Comparison of ENCODE assay signal across 13 cellular contexts in genomic region chr19:17113127-17113785, GRCh38. TPM values are rescaled to one million over a fixed set of nuclear protein-coding genes. Genes with fewer than 3 reads are reported as not detected.
DNase-seq lines count a peak whose midpoint lies in the region; ATAC-seq, FAIRE-seq and TF ChIP-seq lines count a peak whose summit lies in the region.
"Had no signal": no experiment of that assay in that cellular context is flagged by ENCODE, and none has a peak within 500 bp of the region (broad histone marks: within the 10 kb centered on the region; RNA-seq: fewer than 3 reads in every experiment).

No MANE protein-coding gene starts in this region.

- H3K36me3 ChIP-seq in mammary epithelial cell (ENCODE audit: insufficient read depth, low read length) (no peaks in the 10 kb centered on the region), K562 (ENCODE audit: control insufficient read depth, insufficient read depth, low read length) (peaks cover 25% of the 10 kb centered on the region; the same call in 2 of the 3 replicates), mucosa of rectum (ENCODE audit: control insufficient read depth in 2 of 2, insufficient read depth in 2 of 2, low read length in 2 of 2) (peaks cover 3 to 12% of the 10 kb centered on the region in 2 donors), tibial artery (peaks cover 0 to 28% (median 14%) of the 10 kb centered on the region in 3 donors), GM23248 (ENCODE audit: low read depth) (no peaks in the 10 kb centered on the region; the same call in 1 of the 2 replicates)

- H3K9me2 ChIP-seq in GM23248 (ENCODE audit: insufficient read depth) = no peaks in the 10 kb centered on the region

- POLR2A ChIA-PET in MCF 10A (lab: Yijun Ruan, JAX) = no interaction called here
- POLR2A ChIA-PET in K562 (lab: Yijun Ruan, JAX) = no interaction called here

- H2AFZ ChIP-seq in mammary epithelial cell (ENCODE audit: low read depth, low read length) = no peak overlapping the region
- H2AFZ ChIP-seq in K562 (ENCODE audit: low read depth, low read length) = no peak overlapping the region
- H2AFZ ChIP-seq in GM23248 = no peak overlapping the region
- H2AFZ ChIP-seq: parathyroid adenoma had no signal

- no peaks in the 10 kb centered on the region for H3K27me3 ChIP-seq in mammary epithelial cell (ENCODE audit: insufficient read depth, low read length)
- no peaks in the 10 kb centered on the region for H3K27me3 ChIP-seq in K562 (ENCODE audit: control insufficient read depth in 2 of 2, insufficient read depth in 2 of 2, low read length in 2 of 2)
- H3K27me3 ChIP-seq in mucosa of rectum (ENCODE audit: control insufficient read depth in 2 of 2, insufficient read depth in 2 of 2, low read length in 2 of 2) = no peaks in the 10 kb centered on the region
- H3K27me3 ChIP-seq in tibial artery = no peaks in the 10 kb centered on the region
- H3K27me3 ChIP-seq in GM23248 (replicated peaks; ENCODE audit: insufficient read depth) = no peaks in the 10 kb centered on the region

- TF ChIP-seq EP300 in K562 (IDR thresholded peaks at IDR 0.05; ENCODE audit: low read length) = no peak

- H3K79me2 ChIP-seq in mammary epithelial cell (ENCODE audit: insufficient read depth, low read length) (peaks cover 80% of the 10 kb centered on the region), K562 (ENCODE audit: control insufficient read depth, insufficient read depth, low read length) (peaks cover 6% of the 10 kb centered on the region; the same call in 2 of the 3 replicates), GM23248 (ENCODE audit: insufficient read depth) (peaks cover 93% of the 10 kb centered on the region)

- FAIRE-seq in K562 (lab: Jason Lieb, UNC) (no peak), D721Med (lab: Jason Lieb, UNC) (no peak)
- FAIRE-seq: urothelium cell line had no signal

- peak overlapping the region; percentile 46 for H3K4me3 Mint-ChIP-seq in MCF 10A (ENCODE audit: unreplicated experiment)

- no peak overlapping the region for H3K27ac Mint-ChIP-seq in MCF 10A (ENCODE audit: low read depth, unreplicated experiment)

- 88% methylated on average over 8 of the region's 17 CpGs for WGBS in mammary epithelial cell (ENCODE audit: low coverage, missing lambda C conversion rate)
- 92% methylated on average over 10 of the region's 17 CpGs for WGBS in K562 (ENCODE audit: insufficient coverage, low coverage, missing lambda C conversion rate)
- WGBS in GM23248 (ENCODE audit: low coverage in 1 of 2, low lambda C conversion rate in 2 of 2, missing lambda C conversion rate in 2 of 2), 2 experiments = 95 to 97% methylated on average over 17 of the region's 17 CpGs

- dilution Hi-C loops in mammary epithelial cell (cut with HindIII; ENCODE audit: low sequenced_read_pairs) = loop anchor here (5.0 to 10.0 kb wide), 2 partner anchors 69 to 192 kb away; partner anchors contain the start of genes ABHD8, DDA1 and MRPL34

- peaks cover 26% of the 10 kb centered on the region for H3F3A ChIP-seq in GM23248 (ENCODE audit: insufficient read depth)

- no peak for TF ChIP-seq RAD21 in K562 (CRISPR knock-in tag; conservative IDR thresholded peaks at IDR 0.05 in 1 of 2, IDR thresholded peaks at IDR 0.05 in 1 of 2)

- H3K9me1 ChIP-seq in K562 (ENCODE audit: control insufficient read depth, insufficient read depth, low read length) = no peaks in the 10 kb centered on the region

- H3K4me2 ChIP-seq in mammary epithelial cell (ENCODE audit: insufficient read depth, low read depth, low read length) (no peak overlapping the region), K562 (ENCODE audit: insufficient read depth, low read length) (no peak overlapping the region), GM23248 (ENCODE audit: unreplicated experiment) (no peak overlapping the region)

- H3K27me3 Mint-ChIP-seq in MCF 10A (ENCODE audit: insufficient read depth, unreplicated experiment) = no peaks in the 10 kb centered on the region

- CTCF ChIA-PET in MCF 10A (lab: Yijun Ruan, JAX) (no interaction called here), mammary epithelial cell (lab: Charles Lee; ENCODE audit: low non-redundant PET) (no interaction called here), K562 (lab: Yijun Ruan, JAX; ENCODE audit: low intra/inter-chr PET ratio) (no interaction called here)

- BruUV-seq in MCF 10A (replicated peaks; lab: Mats Ljungman, UMichigan) = no TSS peak
- no TSS peak for BruUV-seq in mammary epithelial cell (replicated peaks; lab: Mats Ljungman, UMichigan)
- BruUV-seq in K562 (replicated peaks; lab: Mats Ljungman, UMichigan) = no TSS peak

- TF ChIP-seq CTCF in MCF 10A (IDR thresholded peaks at IDR 0.05; ENCODE audit: unreplicated experiment) (no peak), mammary epithelial cell (conservative IDR thresholded peaks at IDR 0.05 in 1 of 2, IDR thresholded peaks at IDR 0.05 in 1 of 2; ENCODE audit: extremely low read depth in 1 of 2, insufficient read depth in 1 of 2, low read depth in 1 of 2, low read length in 2 of 2) (no peak), K562 (IDR thresholded peaks at IDR 0.05 in 2 of 3, conservative IDR thresholded peaks at IDR 0.05 in 1 of 3; ENCODE audit: insufficient read depth in 2 of 3, low read depth in 1 of 3, low read length in 3 of 3) (no peak), tibial artery (IDR thresholded peaks at IDR 0.05) (no peak), D721Med (IDR thresholded peaks at IDR 0.05; ENCODE audit: insufficient read depth, missing control alignments) (no peak)

- ATAC-seq in K562 = no peak

- H3K36me3 Mint-ChIP-seq in MCF 10A (ENCODE audit: insufficient read depth, unreplicated experiment) = peaks cover 13% of the 10 kb centered on the region

- no peaks in the 10 kb centered on the region for H4K20me1 ChIP-seq in mammary epithelial cell (ENCODE audit: insufficient read depth, low read length)
- peaks cover 8% of the 10 kb centered on the region; the same call in 1 of the 2 replicates for H4K20me1 ChIP-seq in K562 (replicated peaks; ENCODE audit: control insufficient read depth, insufficient read depth, low read length)
- H4K20me1 ChIP-seq in GM23248 (ENCODE audit: insufficient read depth) = no peaks in the 10 kb centered on the region

- in situ Hi-C loops in mammary epithelial cell (cut with MboI; ENCODE audit: low sequenced_read_pairs in 2 of 2) = no loop called here
- in situ Hi-C loops in K562 (cut with MboI) = no loop called here
- in situ Hi-C loops in GM23248 (cut with MboI) = no loop called here

- intact Hi-C loops in MCF 10A (cut with micrococcal nuclease) (no loop called here), mammary epithelial cell (cut with micrococcal nuclease) (no loop called here), K562 (cut with micrococcal nuclease) (no loop called here), tibial artery (cut with DNase I; ENCODE audit: low total_unique reads) (no loop called here)

- no peak overlapping the region for H3K9ac ChIP-seq in mammary epithelial cell (ENCODE audit: insufficient read depth, low read length)
- no peak overlapping the region; a peak in 1 of 4 replicates for H3K9ac ChIP-seq in K562 (ENCODE audit: insufficient read depth in 1 of 2, low read depth in 2 of 2, low read length in 2 of 2)
- H3K9ac ChIP-seq in mucosa of rectum (ENCODE audit: low read depth in 1 of 2, low read length in 2 of 2) = peak overlapping the region in 1 of 2 donors; percentile 5
- no peak overlapping the region for H3K9ac ChIP-seq in GM23248
- H3K9ac ChIP-seq: parathyroid adenoma had no signal

- DNase-seq in MCF 10A (ENCODE audit: unreplicated experiment) (no peak), mammary epithelial cell (no peak), K562 (ENCODE audit: extremely low read depth in 1 of 4, low spot score in 3 of 4) (no peak), tibial artery (no peak), D721Med (ENCODE audit: insufficient read length, low spot score) (no peak), COLO668 (lab: John Stamatoyannopoulos, UW; ENCODE audit: unreplicated experiment) (no peak), GM23248 (no peak)
- DNase-seq: activated CD4-positive, alpha-beta T cell treated with anti-CD3 and anti-CD28 coated beads, Interleukin-2, amount 50 U/mL, for 48 hours; NCI-H1105 treated with DMSO at 0.1 percent for 48 hours; NCI-H446 had no signal

- H3K4me3 ChIP-seq in mammary epithelial cell (replicated peaks in 1 of 3; ENCODE audit: insufficient read depth in 1 of 3, low read depth in 2 of 3, low read length in 3 of 3) (no peak overlapping the region), K562 (no peak overlapping the region), mucosa of rectum (ENCODE audit: low read length in 2 of 2) (no peak overlapping the region), tibial artery (no peak overlapping the region), GM23248 (no peak overlapping the region)

- H3K9me3 Mint-ChIP-seq in MCF 10A (ENCODE audit: unreplicated experiment) = no peaks in the 10 kb centered on the region

- H3K4me1 ChIP-seq in mammary epithelial cell (ENCODE audit: insufficient read depth, low read length) (peaks cover 27% of the 10 kb centered on the region), K562 (replicated peaks in 1 of 2; ENCODE audit: control insufficient read depth in 2 of 2, insufficient read depth in 2 of 2, low read length in 2 of 2) (peaks cover 0 to 22% of the 10 kb centered on the region in 2 experiments; a peak in 2 of 5 replicates), mucosa of rectum (ENCODE audit: control insufficient read depth in 2 of 2, insufficient read depth in 2 of 2, low read length in 2 of 2) (peaks cover 7 to 14% of the 10 kb centered on the region in 2 donors), tibial artery (peaks cover 3 to 86% (median 59%) of the 10 kb centered on the region in 4 donors), GM23248 (ENCODE audit: insufficient read depth) (peaks cover 10% of the 10 kb centered on the region)
- H3K4me1 ChIP-seq: parathyroid adenoma had no signal

- H3K27ac ChIP-seq in mammary epithelial cell (ENCODE audit: insufficient read depth, low read depth, low read length) (no peak overlapping the region), K562 (ENCODE audit: extremely low read depth, low read depth, low read length) (no peak overlapping the region), mucosa of rectum (ENCODE audit: low read depth in 2 of 2, low read length in 2 of 2) (peak overlapping the region; percentile 34 to 67), tibial artery (peak overlapping the region; percentile 46 to 84), GM23248 (no peak overlapping the region)
- H3K27ac ChIP-seq: parathyroid adenoma had no signal

- no peak for TF ChIP-seq POLR2A in K562 (conservative IDR thresholded peaks at IDR 0.05)

- H3K4me1 Mint-ChIP-seq in MCF 10A (ENCODE audit: insufficient read depth, unreplicated experiment) = peaks cover 24% of the 10 kb centered on the region

- H3K9me3 ChIP-seq in mammary epithelial cell (replicated peaks; ENCODE audit: insufficient read depth, low read length) (no peaks in the 10 kb centered on the region), K562 (replicated peaks; ENCODE audit: control insufficient read depth, insufficient read depth, low read depth, low read length) (no peaks in the 10 kb centered on the region), mucosa of rectum (ENCODE audit: control insufficient read depth in 2 of 2, low read length in 2 of 2) (no peaks in the 10 kb centered on the region), tibial artery (no peaks in the 10 kb centered on the region), GM23248 (ENCODE audit: low read depth) (no peaks in the 10 kb centered on the region)

RNA-seq across cellular contexts. Expression of gene MYO9B, which starts 37.7 kb away (rescaled TPM):
- total RNA-seq in MCF 10A (2022) (43.5 and 49.5 TPM in 2 replicates), mammary epithelial cell (10 to 100 TPM; 61.2 to 64.5 TPM), K562 (2014; rRNA removed) (31.7 and 48.0 TPM in 2 replicates), K562 (2014; rRNA removed; fragmentation: Illumina TruSeq; extraction: Trizol) (17.5 and 18.5 TPM in 2 replicates), K562 (2015; rRNA removed; fragmentation: Illumina TruSeq; extraction: Trizol) (23.0 and 23.5 TPM in 2 replicates), K562 (2021) (66.5 and 77.6 TPM in 2 replicates)
- polyA plus RNA-seq in mammary epithelial cell (37.8 TPM), K562 (2011; rRNA removed) (18.7 and 38.8 TPM in 2 replicates), K562 (2014; fragmentation: Illumina TruSeq; extraction: Trizol) (33.1 and 34.3 TPM in 2 replicates), K562 (2014; fragmentation: Nextera tagmentation; extraction: Ambion mirVana) (1 to 10 TPM; 2.4 to 3.0 TPM), K562 (2014; rRNA removed) (36.3 and 41.4 TPM in 2 replicates), GM23248 (2016; fragmentation: Nextera tagmentation; extraction: Ambion mirVana) (18.6 and 20.1 TPM in 2 replicates)
- polyA minus RNA-seq in mammary epithelial cell = 61.1 TPM
- total RNA-seq in K562 (2011; cell fraction: chromatin; rRNA removed; ENCODE audit: low replicate concordance) = 236 and 527 TPM in 2 replicates
- total RNA-seq in K562 (2011; cell fraction: nucleolus; rRNA removed) = 224 and 226 TPM in 2 replicates
- 197 and 205 TPM in 2 replicates for total RNA-seq in K562 (2011; cell fraction: nucleoplasm; rRNA removed)
- 18.1 and 19.7 TPM in 2 replicates for polyA plus RNA-seq in K562 (2011; cell fraction: cytosol; rRNA removed)
- polyA plus RNA-seq in K562 (2011; cell fraction: nucleus; rRNA removed) = 257 and 300 TPM in 2 replicates
- 42.8 and 67.6 TPM in 2 replicates for polyA plus RNA-seq in K562 (2012)
- polyA minus RNA-seq in K562 (2011; rRNA and poly(A)+ RNA removed) = 30.7 and 36.0 TPM in 2 replicates
- polyA minus RNA-seq in K562 (2011; cell fraction: cytosol; rRNA and poly(A)+ RNA removed) = 38.7 and 60.5 TPM in 2 replicates
- polyA minus RNA-seq in K562 (2011; cell fraction: nucleus; rRNA and poly(A)+ RNA removed) = 78.2 and 87.4 TPM in 2 replicates
- total RNA-seq in GM23248 (2014; rRNA removed; shearing (Covaris generic)) = 49.1 and 71.8 TPM in 2 replicates

RNA-seq across cellular contexts. Expression of gene HAUS8, which starts 38.0 kb away (rescaled TPM):
- total RNA-seq in MCF 10A (2022) = 6.6 and 8.4 TPM in 2 replicates
- 10 to 100 TPM in 1 of 2 donors, 1 to 10 TPM in 1; 1.2 to 12.5 TPM for total RNA-seq in mammary epithelial cell
- polyA plus RNA-seq in mammary epithelial cell = 15.6 TPM
- 2.8 TPM for polyA minus RNA-seq in mammary epithelial cell
- total RNA-seq in K562 (2011; cell fraction: chromatin; rRNA removed; ENCODE audit: low replicate concordance) = 66.7 and 93.9 TPM in 2 replicates
- total RNA-seq in K562 (2011; cell fraction: nucleolus; rRNA removed) = 51.6 and 54.4 TPM in 2 replicates
- 56.7 and 58.4 TPM in 2 replicates for total RNA-seq in K562 (2011; cell fraction: nucleoplasm; rRNA removed)
- total RNA-seq in K562 (2014; rRNA removed) = 23.3 and 28.2 TPM in 2 replicates
- 20.5 and 22.1 TPM in 2 replicates for total RNA-seq in K562 (2014; rRNA removed; fragmentation: Illumina TruSeq; extraction: Trizol)
- 22.6 and 22.8 TPM in 2 replicates for total RNA-seq in K562 (2015; rRNA removed; fragmentation: Illumina TruSeq; extraction: Trizol)
- total RNA-seq in K562 (2021) = 44.8 and 49.9 TPM in 2 replicates
- 36.0 and 37.0 TPM in 2 replicates for polyA plus RNA-seq in K562 (2011; rRNA removed)
- 21.9 and 29.0 TPM in 2 replicates for polyA plus RNA-seq in K562 (2011; cell fraction: cytosol; rRNA removed)
- polyA plus RNA-seq in K562 (2011; cell fraction: nucleus; rRNA removed) = 44.9 and 51.5 TPM in 2 replicates
- 22.9 and 35.2 TPM in 2 replicates for polyA plus RNA-seq in K562 (2012)
- 34.9 and 38.9 TPM in 2 replicates for polyA plus RNA-seq in K562 (2014; fragmentation: Illumina TruSeq; extraction: Trizol)
- polyA plus RNA-seq in K562 (2014; fragmentation: Nextera tagmentation; extraction: Ambion mirVana) = 10 to 100 TPM; 34.5 to 53.2 TPM
- polyA plus RNA-seq in K562 (2014; rRNA removed) = 39.6 and 45.1 TPM in 2 replicates
- 20.4 and 22.9 TPM in 2 replicates for polyA minus RNA-seq in K562 (2011; rRNA and poly(A)+ RNA removed)
- 18.8 and 19.5 TPM in 2 replicates for polyA minus RNA-seq in K562 (2011; cell fraction: cytosol; rRNA and poly(A)+ RNA removed)
- 14.0 and 19.4 TPM in 2 replicates for polyA minus RNA-seq in K562 (2011; cell fraction: nucleus; rRNA and poly(A)+ RNA removed)
- total RNA-seq in GM23248 (2014; rRNA removed; shearing (Covaris generic)) = 1.0 and 3.4 TPM in 2 replicates
- polyA plus RNA-seq in GM23248 (2016; fragmentation: Nextera tagmentation; extraction: Ambion mirVana) = 8.2 and 10.6 TPM in 2 replicates

Comparison
In these comparisons a context has a peak if more than half of its experiments do, and no peak if none do; other contexts are left out.
1. H3K27ac ChIP-seq: peak in mucosa of rectum (2 of 2) and tibial artery (2 of 2); none in mammary epithelial cell (single experiment), K562 (single experiment) and GM23248 (single experiment).